ENCODE assay signal across 8 cellular contexts in the genomic region with DNA sequence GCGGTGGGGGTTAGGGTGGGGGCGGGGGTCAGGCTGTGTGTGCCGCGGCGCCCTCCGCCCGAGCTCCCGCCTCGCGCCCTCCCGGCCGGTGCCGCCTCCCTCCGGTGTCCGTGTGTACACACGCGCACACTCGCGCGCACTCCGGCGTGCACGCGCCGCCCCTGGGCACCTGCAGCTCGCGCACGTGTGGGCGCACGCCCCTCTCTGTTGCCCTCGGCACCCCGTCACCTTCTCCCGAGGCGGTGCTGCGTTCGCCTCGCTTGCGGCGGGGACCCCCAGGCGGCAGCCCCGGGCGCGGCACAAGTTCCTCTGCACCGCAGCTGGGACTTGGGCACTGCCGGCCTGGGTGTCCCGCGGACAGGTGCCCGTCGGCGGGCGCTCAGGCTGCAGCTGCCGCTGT. TPM values are rescaled to one million over a fixed set of nuclear protein-coding genes. Genes with fewer than 3 reads are reported as not detected.
DNase-seq lines count a peak whose midpoint lies in the region; ATAC-seq and TF ChIP-seq lines count a peak whose summit lies in the region.

No MANE protein-coding gene starts in this region.

- no peaks in the 10 kb centered on the region for H3K79me2 ChIP-seq in GM23248 (ENCODE audit: insufficient read depth)

- peak overlapping the region; percentile 71 for H3K4me2 ChIP-seq in GM23248 (ENCODE audit: unreplicated experiment)

- H3K9ac ChIP-seq in GM23248 = peak overlapping the region; percentile 49; the same call in 1 of the 2 replicates
- peak overlapping the region in 3 of 5 donors; percentile 51 to 63 (median 53) for H3K9ac ChIP-seq in subcutaneous abdominal adipose tissue (ENCODE audit: low read length in 5 of 5)

- no peak overlapping the region for H3K4me3 Mint-ChIP-seq in activated naive CD4-positive, alpha-beta T cell treated with anti-CD3 and anti-CD28 coated beads for 36 hours

- H3K9me2 ChIP-seq in GM23248 (ENCODE audit: insufficient read depth) = no peaks in the 10 kb centered on the region

- H3K27me3 ChIP-seq in GM23248 (replicated peaks; ENCODE audit: insufficient read depth) = no peaks in the 10 kb centered on the region
- peaks cover 0 to 31% of the 10 kb centered on the region in 2 donors for H3K27me3 ChIP-seq in left lung
- H3K27me3 ChIP-seq in subcutaneous abdominal adipose tissue (ENCODE audit: control insufficient read depth in 5 of 5, insufficient read depth in 4 of 5, low read length in 5 of 5) = no peaks in the 10 kb centered on the region

- no peak overlapping the region for H3K27ac Mint-ChIP-seq in activated naive CD4-positive, alpha-beta T cell treated with anti-CD3 and anti-CD28 coated beads for 36 hours

- H3K36me3 Mint-ChIP-seq in activated naive CD4-positive, alpha-beta T cell treated with anti-CD3 and anti-CD28 coated beads for 36 hours (ENCODE audit: low read depth) = peaks cover 2% of the 10 kb centered on the region

- peaks cover 25% of the 10 kb centered on the region for H3K27me3 Mint-ChIP-seq in activated naive CD4-positive, alpha-beta T cell treated with anti-CD3 and anti-CD28 coated beads for 36 hours (ENCODE audit: low read depth)

- H3K4me1 Mint-ChIP-seq in activated naive CD4-positive, alpha-beta T cell treated with anti-CD3 and anti-CD28 coated beads for 36 hours (ENCODE audit: low read depth) = peaks cover 6% of the 10 kb centered on the region

- H3K9me3 ChIP-seq in GM23248 (ENCODE audit: low read depth) (no peaks in the 10 kb centered on the region), left lung (peaks cover 0 to 25% of the 10 kb centered on the region in 2 donors), subcutaneous abdominal adipose tissue (ENCODE audit: control insufficient read depth in 5 of 5, low read length in 5 of 5) (peaks cover 3 to 23% (median 17%) of the 10 kb centered on the region in 5 donors)

- H3K27ac ChIP-seq in GM23248 = no peak overlapping the region
- peak overlapping the region; percentile 8 to 29 for H3K27ac ChIP-seq in left lung
- no peak overlapping the region for H3K27ac ChIP-seq in subcutaneous abdominal adipose tissue (ENCODE audit: low read depth, low read length)

- no peaks in the 10 kb centered on the region for H3F3A ChIP-seq in GM23248 (ENCODE audit: insufficient read depth)

- ATAC-seq in left lung (peak; percentile 66), GM18861 (IDR thresholded peaks at IDR 0.05; ENCODE audit: unreplicated experiment) (no peak), GM21447 (IDR thresholded peaks at IDR 0.05; ENCODE audit: unreplicated experiment) (no peak)

- 1 to 3% methylated on average over 35 to 44 of the region's 52 CpGs for WGBS in GM23248 (ENCODE audit: low coverage in 1 of 2, low lambda C conversion rate in 2 of 2, missing lambda C conversion rate in 2 of 2), 2 experiments

- no peak for TF ChIP-seq CTCF in left lung (IDR thresholded peaks at IDR 0.05)

- DNase-seq in GM23248 (peak; percentile 54), NCI-H2196 (lab: John Stamatoyannopoulos, UW; ENCODE audit: unreplicated experiment) (peak; percentile 69), cerebellar cortex (ENCODE audit: low spot score) (peak; percentile 33), left lung (peak; percentile 43 to 85)
- DNase-seq in activated naive CD4-positive, alpha-beta T cell treated with anti-CD3 and anti-CD28 coated beads for 36 hours = no peak

- no peaks in the 10 kb centered on the region for H3K9me3 Mint-ChIP-seq in activated naive CD4-positive, alpha-beta T cell treated with anti-CD3 and anti-CD28 coated beads for 36 hours

- H4K20me1 ChIP-seq in GM23248 (ENCODE audit: insufficient read depth) = no peaks in the 10 kb centered on the region

- H3K4me1 ChIP-seq in GM23248 (ENCODE audit: insufficient read depth) (no peaks in the 10 kb centered on the region), left lung (peaks cover 0 to 5% of the 10 kb centered on the region in 2 donors), subcutaneous abdominal adipose tissue (ENCODE audit: control insufficient read depth in 5 of 5, insufficient read depth in 5 of 5, low read length in 5 of 5) (peaks cover 0 to 21% (median 16%) of the 10 kb centered on the region in 5 donors)

- H2AFZ ChIP-seq in GM23248 = peak overlapping the region; percentile 92

- CTCF ChIA-PET in activated naive CD4-positive, alpha-beta T cell treated with anti-CD3 and anti-CD28 coated beads for 36 hours (lab: Charles Lee) = interaction anchor here (0.7 kb wide), 1 partner anchor 684 kb away, joined by 3 read pairs; no protein-coding TSS in a partner anchor

- intact Hi-C loops in left lung (cut with DNase I) = no loop called here
- intact Hi-C loops in activated naive CD4-positive, alpha-beta T cell treated with anti-CD3 and anti-CD28 coated beads for 36 hours (cut with micrococcal nuclease) = no loop called here

- H3K4me3 ChIP-seq in GM23248 = peak overlapping the region; percentile 73
- peak overlapping the region; percentile 57 to 58 for H3K4me3 ChIP-seq in left lung
- H3K4me3 ChIP-seq in subcutaneous abdominal adipose tissue (ENCODE audit: low read depth in 1 of 5, low read length in 5 of 5) = peak overlapping the region; percentile 74 to 86 (median 80)

- in situ Hi-C loops in GM23248 (cut with MboI) = no loop called here

- no peaks in the 10 kb centered on the region for H3K36me3 ChIP-seq in GM23248 (ENCODE audit: low read depth)
- no peaks in the 10 kb centered on the region for H3K36me3 ChIP-seq in left lung
- peaks cover 0 to 2% (median 0%) of the 10 kb centered on the region in 5 donors for H3K36me3 ChIP-seq in subcutaneous abdominal adipose tissue (ENCODE audit: control insufficient read depth in 5 of 5, insufficient read depth in 5 of 5, low read length in 5 of 5)

RNA-seq across cellular contexts. Expression of gene MACROD2, which starts 0.5 kb away (rescaled TPM):
- 1.1 and 3.3 TPM in 2 replicates for total RNA-seq in GM23248 (2014; rRNA removed; shearing (Covaris generic))
- 2.2 and 3.1 TPM in 2 replicates for polyA plus RNA-seq in GM23248 (2016; fragmentation: Nextera tagmentation; extraction: Ambion mirVana)
- total RNA-seq in left lung = 10 to 100 TPM; 21.3 to 23.6 TPM
- not detected for total RNA-seq in activated naive CD4-positive, alpha-beta T cell treated with anti-CD3 and anti-CD28 coated beads for 36 hours

RNA-seq across cellular contexts. Expression of gene SEL1L2, which starts 5.4 kb away (rescaled TPM):
- not detected in 2 replicates for total RNA-seq in GM23248 (2014; rRNA removed; shearing (Covaris generic))
- polyA plus RNA-seq in GM23248 (2016; fragmentation: Nextera tagmentation; extraction: Ambion mirVana) = 0.73 TPM in 1 of 2 replicates, not detected in the other
- total RNA-seq in left lung = not detected
- total RNA-seq in activated naive CD4-positive, alpha-beta T cell treated with anti-CD3 and anti-CD28 coated beads for 36 hours = not detected

Comparison
In these comparisons a context has a peak if more than half of its experiments do, and no peak if none do; other contexts are left out.
1. H3K27ac ChIP-seq: peak in left lung (2 of 2); none in GM23248 (single experiment) and subcutaneous abdominal adipose tissue (single experiment).
2. Peak in every context shown above with its lines, with median percentiles within 50 percentile points of each other: H3K4me3 ChIP-seq.